In genomic region chr12:25767613-25768012, GRCh38 we compare ENCODE assay signal across 1 cellular context.
TF ChIP-seq lines count a peak whose summit lies in the region.

No MANE protein-coding gene starts in this region.

TF ChIP-seq in SK-N-SH, 30 proteins besides CTCF, POLR2A, EP300 and RAD21 (continued from another document):
- TF ChIP-seq ZBTB33 (IDR thresholded peaks at IDR 0.05; ENCODE audit: borderline replicate concordance, low read depth), result no peak
- TF ChIP-seq REST (IDR thresholded peaks at IDR 0.05; ENCODE audit: low read depth, low read length), result no peak
- TF ChIP-seq TEAD4 (IDR thresholded peaks at IDR 0.05; ENCODE audit: borderline replicate concordance, insufficient read depth), result peak; percentile 67; the same call in 1 of the 2 replicates
- peak; percentile 84 for TF ChIP-seq POLR2AphosphoS5 (IDR thresholded peaks at IDR 0.05; ENCODE audit: low read depth, low read length)
- TF ChIP-seq TCF12 (IDR thresholded peaks at IDR 0.05), result peak; percentile 99
- TF ChIP-seq FOXJ3 (CRISPR knock-in tag; IDR thresholded peaks at IDR 0.05), result no peak
- TF ChIP-seq USF2 (IDR thresholded peaks at IDR 0.05; ENCODE audit: borderline replicate concordance, low read depth, low read length), result no peak
- peak; percentile 78 for TF ChIP-seq JUND (IDR thresholded peaks at IDR 0.05)
- TF ChIP-seq SMC3 (IDR thresholded peaks at IDR 0.05; ENCODE audit: low read depth, low read length), result no peak
- TF ChIP-seq FOXM1 (IDR thresholded peaks at IDR 0.05; ENCODE audit: low read depth), result peak; percentile 30; the same call in 1 of the 2 replicates
- TF ChIP-seq GABPA (IDR thresholded peaks at IDR 0.05; ENCODE audit: low read depth), result no peak
- no peak for TF ChIP-seq SIN3A (IDR thresholded peaks at IDR 0.05; ENCODE audit: borderline replicate concordance, low read depth, low read length)
- 0 out of 2 replicates have a peak, but pooled peaks have one; percentile 45 for TF ChIP-seq MEF2A (IDR thresholded peaks at IDR 0.05; ENCODE audit: borderline replicate concordance, low read depth)
- no peak for TF ChIP-seq GATA2 (CRISPR knock-in tag; IDR thresholded peaks at IDR 0.05)
- peak; percentile 60; the same call in 1 of the 2 replicates for TF ChIP-seq NFIC (IDR thresholded peaks at IDR 0.05; ENCODE audit: borderline replicate concordance)
- no peak for TF ChIP-seq TAF1 (IDR thresholded peaks at IDR 0.05; ENCODE audit: borderline replicate concordance, low read depth, low read length)
- TF ChIP-seq PBX3 (IDR thresholded peaks at IDR 0.05), result peak; percentile 82
- TF ChIP-seq YY1 (IDR thresholded peaks at IDR 0.05; ENCODE audit: low read depth), result no peak
- TF ChIP-seq RFX5 (IDR thresholded peaks at IDR 0.05; ENCODE audit: low read length), result no peak
